Comparison of ENCODE assay signal across 20 cellular contexts in genomic region chr2:128298846-128299507, GRCh38.
"Had no signal": no experiment of that assay in that cellular context is flagged by ENCODE, and none has a peak within 500 bp of the region (broad histone marks: within the 10 kb centered on the region; RNA-seq: fewer than 3 reads in every experiment).

No MANE protein-coding gene starts in this region.

- H3K27me3 Mint-ChIP-seq: activated B cell treated with CpG ODN at 0.5 μM for 24 hours; activated CD8-positive, alpha-beta T cell treated with anti-CD3 and anti-CD28 coated beads for 36 hours; activated naive CD4-positive, alpha-beta T cell treated with anti-CD3 and anti-CD28 coated beads, Interleukin-2, amount 50 U/mL, for 24 hours; naive thymus-derived CD4-positive, alpha-beta T cell; progenitor cell of endocrine pancreas; stimulated activated naive CD8-positive, alpha-beta T cell treated with anti-CD3 and anti-CD28 coated beads, Interleukin-15, amount 100 ng/mL, for 72 hours; type B pancreatic cell had no signal

- H3K9me3 ChIP-seq: body of pancreas, esophagus squamous epithelium had no signal

- H3K4me3 ChIP-seq: body of pancreas, esophagus squamous epithelium had no signal

- DNase-seq: activated B cell treated with CpG ODN at 0.5 μM for 24 hours; activated CD4-positive, alpha-beta T cell treated with anti-CD3 and anti-CD28 coated beads for 48 hours; activated CD8-positive, alpha-beta T cell treated with anti-CD3 and anti-CD28 coated beads for 36 hours; activated effector memory CD4-positive, alpha-beta T cell treated with Interleukin-2 at 50 U/mL for 16 hours; activated T-cell treated with anti-CD3 and anti-CD28 coated beads, Interleukin-2, amount 50 U/mL, for 4 hours; body of pancreas; central memory CD4-positive, alpha-beta T cell; cortex of kidney; effector CD4-positive, alpha-beta T cell; esophagus squamous epithelium; naive thymus-derived CD4-positive, alpha-beta T cell; nucleus accumbens; stimulated activated naive CD8-positive, alpha-beta T cell treated with anti-CD3 and anti-CD28 coated beads, Interleukin-15, amount 100 ng/mL, for 72 hours; SW 1271 had no signal

- H3K27ac ChIP-seq: body of pancreas had no signal

- FAIRE-seq: endothelial cell of umbilical vein, TTC549 had no signal

- H3K9me3 Mint-ChIP-seq: activated naive CD4-positive, alpha-beta T cell treated with anti-CD3 and anti-CD28 coated beads, Interleukin-2, amount 50 U/mL, for 24 hours; type B pancreatic cell had no signal

- H3K27ac Mint-ChIP-seq: activated B cell treated with CpG ODN at 0.5 μM for 24 hours; activated CD8-positive, alpha-beta T cell treated with anti-CD3 and anti-CD28 coated beads for 36 hours; activated naive CD4-positive, alpha-beta T cell treated with anti-CD3 and anti-CD28 coated beads, Interleukin-2, amount 50 U/mL, for 24 hours; naive thymus-derived CD4-positive, alpha-beta T cell; progenitor cell of endocrine pancreas; stimulated activated naive CD8-positive, alpha-beta T cell treated with anti-CD3 and anti-CD28 coated beads, Interleukin-15, amount 100 ng/mL, for 72 hours had no signal

- H3K27me3 ChIP-seq: body of pancreas, esophagus squamous epithelium had no signal

- ATAC-seq: activated CD8-positive, alpha-beta T cell treated with anti-CD3 and anti-CD28 coated beads for 36 hours; activated T-cell treated with anti-CD3 and anti-CD28 coated beads, Interleukin-2, amount 50 U/mL, for 4 hours; body of pancreas; naive thymus-derived CD4-positive, alpha-beta T cell; sciatic nerve; stimulated activated naive CD8-positive, alpha-beta T cell treated with anti-CD3 and anti-CD28 coated beads, Interleukin-15, amount 100 ng/mL, for 72 hours had no signal

- H3K4me3 Mint-ChIP-seq: activated B cell treated with CpG ODN at 0.5 μM for 24 hours; activated CD8-positive, alpha-beta T cell treated with anti-CD3 and anti-CD28 coated beads for 36 hours; activated naive CD4-positive, alpha-beta T cell treated with anti-CD3 and anti-CD28 coated beads, Interleukin-2, amount 50 U/mL, for 24 hours; activated T-cell treated with anti-CD3 and anti-CD28 coated beads, Interleukin-2, amount 50 U/mL, for 4 hours; naive thymus-derived CD4-positive, alpha-beta T cell; stimulated activated naive CD8-positive, alpha-beta T cell treated with anti-CD3 and anti-CD28 coated beads, Interleukin-15, amount 100 ng/mL, for 72 hours; type B pancreatic cell had no signal
